In the genomic region with DNA sequence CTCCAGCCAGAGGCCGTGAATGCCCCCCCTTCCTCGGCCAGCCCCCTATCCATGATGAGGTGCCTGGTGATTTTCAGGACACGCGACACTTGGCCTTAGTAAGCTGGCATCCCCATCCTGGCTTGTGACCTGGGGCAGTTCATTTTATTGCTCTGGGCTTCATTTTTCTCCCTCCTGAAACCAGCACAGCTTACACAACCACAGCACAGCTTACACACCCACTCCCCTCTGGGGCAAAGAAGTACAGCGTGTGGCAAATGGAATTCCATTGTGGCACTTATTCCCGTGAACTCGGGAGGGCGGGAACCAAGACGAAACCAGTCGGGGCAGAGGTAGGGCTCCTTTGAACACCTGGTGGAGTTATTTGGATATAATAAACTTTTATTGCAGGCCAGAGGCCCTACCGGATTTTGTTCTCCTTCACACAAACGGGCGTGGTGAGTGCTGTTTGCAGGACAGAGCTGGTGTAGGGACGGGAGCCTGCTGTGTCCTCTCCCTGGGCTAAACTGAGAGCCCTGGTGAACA, we compare ENCODE assay signal across 1 cellular context.
TF ChIP-seq lines count a peak whose summit lies in the region.

No MANE protein-coding gene starts in this region.

TF ChIP-seq in HCT116, 20 proteins besides CTCF, POLR2A, EP300 and RAD21 (continued from another document):
- TF ChIP-seq, protein P1, sequence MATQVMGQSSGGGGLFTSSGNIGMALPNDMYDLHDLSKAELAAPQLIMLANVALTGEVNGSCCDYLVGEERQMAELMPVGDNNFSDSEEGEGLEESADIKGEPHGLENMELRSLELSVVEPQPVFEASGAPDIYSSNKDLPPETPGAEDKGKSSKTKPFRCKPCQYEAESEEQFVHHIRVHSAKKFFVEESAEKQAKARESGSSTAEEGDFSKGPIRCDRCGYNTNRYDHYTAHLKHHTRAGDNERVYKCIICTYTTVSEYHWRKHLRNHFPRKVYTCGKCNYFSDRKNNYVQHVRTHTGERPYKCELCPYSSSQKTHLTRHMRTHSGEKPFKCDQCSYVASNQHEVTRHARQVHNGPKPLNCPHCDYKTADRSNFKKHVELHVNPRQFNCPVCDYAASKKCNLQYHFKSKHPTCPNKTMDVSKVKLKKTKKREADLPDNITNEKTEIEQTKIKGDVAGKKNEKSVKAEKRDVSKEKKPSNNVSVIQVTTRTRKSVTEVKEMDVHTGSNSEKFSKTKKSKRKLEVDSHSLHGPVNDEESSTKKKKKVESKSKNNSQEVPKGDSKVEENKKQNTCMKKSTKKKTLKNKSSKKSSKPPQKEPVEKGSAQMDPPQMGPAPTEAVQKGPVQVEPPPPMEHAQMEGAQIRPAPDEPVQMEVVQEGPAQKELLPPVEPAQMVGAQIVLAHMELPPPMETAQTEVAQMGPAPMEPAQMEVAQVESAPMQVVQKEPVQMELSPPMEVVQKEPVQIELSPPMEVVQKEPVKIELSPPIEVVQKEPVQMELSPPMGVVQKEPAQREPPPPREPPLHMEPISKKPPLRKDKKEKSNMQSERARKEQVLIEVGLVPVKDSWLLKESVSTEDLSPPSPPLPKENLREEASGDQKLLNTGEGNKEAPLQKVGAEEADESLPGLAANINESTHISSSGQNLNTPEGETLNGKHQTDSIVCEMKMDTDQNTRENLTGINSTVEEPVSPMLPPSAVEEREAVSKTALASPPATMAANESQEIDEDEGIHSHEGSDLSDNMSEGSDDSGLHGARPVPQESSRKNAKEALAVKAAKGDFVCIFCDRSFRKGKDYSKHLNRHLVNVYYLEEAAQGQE (IDR thresholded peaks at IDR 0.05; ENCODE audit: low read depth) = no peak
- TF ChIP-seq CEBPB (IDR thresholded peaks at IDR 0.05; ENCODE audit: low read depth) = no peak
